ENCODE assay signal across 6 cellular contexts in the genomic region with DNA sequence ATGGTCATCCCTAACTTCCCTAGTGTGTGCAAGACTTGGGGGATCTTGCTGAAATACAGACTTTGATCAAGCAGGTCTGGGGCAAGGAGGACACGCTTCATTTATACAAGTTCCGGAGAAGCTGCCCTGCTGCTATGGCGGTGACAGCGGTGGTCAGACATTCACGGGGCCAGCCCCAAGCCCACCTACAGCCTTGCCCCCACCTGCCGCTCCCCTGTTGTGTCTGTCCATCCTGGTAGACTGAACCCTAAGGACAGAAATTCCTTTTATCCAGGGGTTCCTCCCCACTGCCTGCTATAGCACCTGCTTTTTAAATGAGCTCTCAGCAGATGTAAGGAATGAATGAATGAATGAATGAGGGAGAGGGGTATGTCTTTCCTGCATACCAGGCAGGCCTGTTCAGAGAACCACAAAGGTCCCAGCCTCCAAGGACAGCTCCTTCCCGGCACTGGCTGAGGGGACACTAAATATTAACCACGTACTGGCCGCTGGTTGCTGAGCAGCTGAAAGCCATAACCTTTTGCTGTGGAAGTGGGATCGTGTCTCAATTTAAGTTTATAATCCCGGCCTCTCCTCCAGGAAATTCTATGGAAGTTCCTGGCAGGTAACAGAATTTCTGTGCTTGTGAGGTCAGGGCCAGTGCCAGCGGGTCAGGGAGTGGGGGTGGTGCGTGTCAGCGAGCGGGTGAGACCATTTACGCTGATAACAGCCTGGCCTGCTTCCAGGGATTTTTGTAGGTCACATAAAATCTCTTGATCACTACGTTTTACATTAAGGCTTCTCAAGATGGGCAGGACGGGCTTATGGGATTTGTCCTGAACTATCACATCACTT. TPM values are rescaled to one million over a fixed set of nuclear protein-coding genes. Genes with fewer than 3 reads are reported as not detected.
DNase-seq lines count a peak whose midpoint lies in the region; ATAC-seq and TF ChIP-seq lines count a peak whose summit lies in the region.

No MANE protein-coding gene starts in this region.

- intact Hi-C loops in activated CD4-positive, alpha-beta T cell treated with anti-CD3 and anti-CD28 coated beads, Interleukin-2, amount 10 ng/mL, durations not matched to agents 24 days and 14 days (cut with micrococcal nuclease), result loop anchor here (2.0 kb wide), 1 partner anchor 77 kb away; no protein-coding TSS in a partner anchor
- intact Hi-C loops in testis (cut with DNase I; ENCODE audit: low total_unique reads), result loop anchor here (5.0 kb wide), 1 partner anchor 121 kb away; no protein-coding TSS in a partner anchor

- WGBS in testis, 2 donors, result 53 to 74% methylated on average over 13 to 18 of the region's 18 CpGs

- H3K36me3 Mint-ChIP-seq in activated CD4-positive, alpha-beta T cell treated with anti-CD3 and anti-CD28 coated beads, Interleukin-2, amount 10 ng/mL, durations not matched to agents 24 days and 14 days (ENCODE audit: low read depth), result peaks cover 6% of the 10 kb centered on the region

- no peaks in the 10 kb centered on the region for H3K27me3 Mint-ChIP-seq in activated CD4-positive, alpha-beta T cell treated with anti-CD3 and anti-CD28 coated beads, Interleukin-2, amount 10 ng/mL, durations not matched to agents 24 days and 14 days

- H3K4me3 Mint-ChIP-seq in activated CD4-positive, alpha-beta T cell treated with anti-CD3 and anti-CD28 coated beads, Interleukin-2, amount 10 ng/mL, durations not matched to agents 24 days and 14 days, result peak overlapping the region; percentile 76

- H3K27ac ChIP-seq in testis, result peak overlapping the region; percentile 65 to 75

- no peaks in the 10 kb centered on the region for H3K9me3 Mint-ChIP-seq in activated CD4-positive, alpha-beta T cell treated with anti-CD3 and anti-CD28 coated beads, Interleukin-2, amount 10 ng/mL, durations not matched to agents 24 days and 14 days

- no peaks in the 10 kb centered on the region for H3K27me3 ChIP-seq in testis

- H3K4me1 Mint-ChIP-seq in activated CD4-positive, alpha-beta T cell treated with anti-CD3 and anti-CD28 coated beads, Interleukin-2, amount 10 ng/mL, durations not matched to agents 24 days and 14 days, result peaks cover 36% of the 10 kb centered on the region

- H3K27ac Mint-ChIP-seq in activated CD4-positive, alpha-beta T cell treated with anti-CD3 and anti-CD28 coated beads, Interleukin-2, amount 10 ng/mL, durations not matched to agents 24 days and 14 days, result peak overlapping the region; percentile 98

- H3K4me1 ChIP-seq in testis, result peaks cover 53% of the 10 kb centered on the region

- H3K9me3 ChIP-seq in testis, result no peaks in the 10 kb centered on the region

- no peak overlapping the region for H3K4me3 ChIP-seq in foreskin fibroblast (ENCODE audit: low read depth in 1 of 2, low read length in 2 of 2)
- no peak overlapping the region for H3K4me3 ChIP-seq in testis

- no peak for ATAC-seq in GM18867 (IDR thresholded peaks at IDR 0.05; ENCODE audit: unreplicated experiment)

- no peaks in the 10 kb centered on the region for H3K36me3 ChIP-seq in testis (ENCODE audit: low read depth, missing control alignments)

- no peak for TF ChIP-seq POLR2A in testis (IDR thresholded peaks at IDR 0.05)

- no peak for TF ChIP-seq CTCF in foreskin fibroblast (IDR thresholded peaks at IDR 0.05; ENCODE audit: low read depth, low read length)
- no peak for TF ChIP-seq CTCF in testis (IDR thresholded peaks at IDR 0.05)

- peak; percentile 66 for DNase-seq in activated CD4-positive, alpha-beta T cell treated with anti-CD3 and anti-CD28 coated beads, Interleukin-2, amount 10 ng/mL, durations not matched to agents 24 days and 14 days
- DNase-seq in activated CD4-positive, alpha-beta T cell treated with anti-CD3 and anti-CD28 coated beads for 48 hours, result no peak
- DNase-seq in foreskin fibroblast, result peak; percentile 21 to 53
- peak; percentile 43 for DNase-seq in testis
- DNase-seq in NCI-H2081 (lab: John Stamatoyannopoulos, UW), result no peak

RNA-seq across cellular contexts. Expression of gene TSSK6, which starts 27.1 kb away (rescaled TPM):
- 3.3 and 4.4 TPM in 2 replicates for total RNA-seq in activated CD4-positive, alpha-beta T cell treated with anti-CD3 and anti-CD28 coated beads, Interleukin-2, amount 10 ng/mL, durations not matched to agents 24 days and 14 days
- 100 to 1,000 TPM; 117 to 722 TPM for total RNA-seq in testis
- polyA plus RNA-seq in testis (ENCODE audit: insufficient read depth, low read depth, low replicate concordance), result 125 TPM

RNA-seq across cellular contexts. Expression of gene NDUFA13, which starts 27.8 kb away (rescaled TPM):
- 370 and 391 TPM in 2 replicates for total RNA-seq in activated CD4-positive, alpha-beta T cell treated with anti-CD3 and anti-CD28 coated beads, Interleukin-2, amount 10 ng/mL, durations not matched to agents 24 days and 14 days
- 100 to 1,000 TPM; 210 to 283 TPM for total RNA-seq in testis
- 260 TPM for polyA plus RNA-seq in testis (ENCODE audit: insufficient read depth, low read depth, low replicate concordance)

RNA-seq across cellular contexts. Expression of gene YJEFN3, which starts 40.5 kb away (rescaled TPM):
- 11.4 and 14.6 TPM in 2 replicates for total RNA-seq in activated CD4-positive, alpha-beta T cell treated with anti-CD3 and anti-CD28 coated beads, Interleukin-2, amount 10 ng/mL, durations not matched to agents 24 days and 14 days
- 10 to 100 TPM; 29.3 to 49.1 TPM for total RNA-seq in testis
- polyA plus RNA-seq in testis (ENCODE audit: insufficient read depth, low read depth, low replicate concordance), result 24.2 TPM

RNA-seq across cellular contexts. Expression of gene CILP2, which starts 49.8 kb away (rescaled TPM):
- 0.14 TPM in 2 replicates for total RNA-seq in activated CD4-positive, alpha-beta T cell treated with anti-CD3 and anti-CD28 coated beads, Interleukin-2, amount 10 ng/mL, durations not matched to agents 24 days and 14 days
- total RNA-seq in testis, result 1 to 10 TPM; 5.6 to 9.5 TPM
- 10.0 TPM for polyA plus RNA-seq in testis (ENCODE audit: insufficient read depth, low read depth, low replicate concordance)

Comparison
In these comparisons a context has a peak if more than half of its experiments do, and no peak if none do; other contexts are left out.
1. DNase-seq: peak in activated CD4-positive, alpha-beta T cell treated with anti-CD3 and anti-CD28 coated beads, Interleukin-2, amount 10 ng/mL, durations not matched to agents 24 days and 14 days (single experiment), foreskin fibroblast (2 of 2) and testis (single experiment); none in activated CD4-positive, alpha-beta T cell treated with anti-CD3 and anti-CD28 coated beads for 48 hours (single experiment) and NCI-H2081 (0 of 2).
2. RNA of gene TSSK6, which starts 27.1 kb away (total RNA-seq): 117 to 722 TPM in testis; 3.3 to 4.4 TPM in activated CD4-positive, alpha-beta T cell treated with anti-CD3 and anti-CD28 coated beads, Interleukin-2, amount 10 ng/mL, durations not matched to agents 24 days and 14 days; every median in the first group is over 10 times any median in the second.